17 cellular contexts compared by ENCODE assay signal in the genomic region with DNA sequence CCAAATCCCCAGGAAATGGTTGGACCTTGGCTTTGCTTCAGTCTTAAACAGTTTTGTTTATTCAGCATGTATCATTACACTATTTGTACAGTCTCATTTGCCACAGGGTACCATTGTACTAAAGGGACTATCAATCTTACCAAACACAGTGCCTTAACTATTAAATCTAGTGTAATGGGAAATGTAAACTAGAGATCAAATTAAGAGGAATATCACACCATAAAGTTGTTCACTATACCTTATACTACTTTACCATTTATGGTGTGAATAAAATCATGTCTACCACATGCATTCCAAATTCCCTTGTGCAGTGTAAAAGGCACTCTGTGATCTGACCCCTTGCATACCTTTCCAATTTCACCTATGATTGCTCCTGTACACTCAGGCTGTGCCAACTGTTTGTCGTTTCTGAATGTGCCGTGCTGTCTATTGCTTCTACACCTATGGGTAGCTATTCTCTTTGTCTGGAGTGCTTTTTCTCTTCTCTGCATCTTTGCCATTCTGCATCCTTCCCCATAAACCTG.
A peak's percentile ranks its signal among the peaks of the same experiment; 100 is the strongest.
DNase-seq lines count a peak whose midpoint lies in the region; ATAC-seq and TF ChIP-seq lines count a peak whose summit lies in the region.
"Had no signal": no experiment of that assay in that cellular context is flagged by ENCODE, and none has a peak within 500 bp of the region (broad histone marks: within the 10 kb centered on the region; RNA-seq: fewer than 3 reads in every experiment).

No MANE protein-coding gene starts in this region.

- ATAC-seq in mucosa of descending colon = peak; percentile 90

- H3K27ac ChIP-seq in esophagus muscularis mucosa (replicated peaks in 1 of 4) = no peak overlapping the region
- H3K27ac ChIP-seq: skin epidermis had no signal

- H3K36me3 ChIP-seq in mucosa of descending colon (ENCODE audit: low read depth) = no peaks in the 10 kb centered on the region
- H3K36me3 ChIP-seq in esophagus muscularis mucosa = no peaks in the 10 kb centered on the region

- intact Hi-C loops in mucosa of descending colon (cut with DNase I, micrococcal nuclease) (no loop called here), esophagus muscularis mucosa (cut with DNase I) (no loop called here)

- no peak for TF ChIP-seq POLR2A in esophagus muscularis mucosa (IDR thresholded peaks at IDR 0.05; ENCODE audit: low read depth)

- WGBS in esophagus muscularis mucosa = 87% methylated on average over 2 of the region's 2 CpGs

- no peaks in the 10 kb centered on the region for H3K27me3 ChIP-seq in esophagus muscularis mucosa

- no peak for TF ChIP-seq EP300 in esophagus muscularis mucosa (IDR thresholded peaks at IDR 0.05)

- H3K9me3 ChIP-seq in mucosa of descending colon = no peaks in the 10 kb centered on the region
- no peaks in the 10 kb centered on the region for H3K9me3 ChIP-seq in esophagus muscularis mucosa

- TF ChIP-seq CTCF in mucosa of descending colon (IDR thresholded peaks at IDR 0.05) (no peak), esophagus muscularis mucosa (IDR thresholded peaks at IDR 0.05) (no peak)

- no peak overlapping the region for H3K4me3 ChIP-seq in mucosa of descending colon
- no peak overlapping the region for H3K4me3 ChIP-seq in esophagus muscularis mucosa
- H3K4me3 ChIP-seq: skin epidermis had no signal

- peak; percentile 38 for DNase-seq in NCI-H1092 (lab: John Stamatoyannopoulos, UW)
- peak; percentile 90 for DNase-seq in NCI-H2029 treated with DMSO at 0.1 percent for 48 hours (lab: John Stamatoyannopoulos, UW)
- peak; percentile 30 for DNase-seq in SK-MEL-5 (ENCODE audit: low read depth, low spot score)
- no peak for DNase-seq in mucosa of descending colon
- no peak for DNase-seq in hepatic stellate cell (ENCODE audit: low spot score)
- DNase-seq in activated CD8-positive, alpha-beta memory T cell treated with anti-CD3 and anti-CD28 coated beads, Interleukin-2, amount 50 U/mL, for 48 hours = no peak
- DNase-seq in esophagus muscularis mucosa (ENCODE audit: extremely low spot score) = no peak
- DNase-seq: activated CD4-positive, alpha-beta T cell treated with anti-CD3 and anti-CD28 coated beads, Interleukin-2, amount 10 ng/mL, durations not matched to agents 7 days and 5 days; CD4-positive, alpha-beta memory T cell; DND-41; effector memory CD4-positive, alpha-beta T cell; H7; KG1; left cardiac atrium; posterior cingulate gyrus; stimulated activated naive CD4-positive, alpha-beta T cell had no signal

- H3K4me1 ChIP-seq in mucosa of descending colon (ENCODE audit: low read depth) (no peaks in the 10 kb centered on the region), esophagus muscularis mucosa (peaks cover 0 to 8% (median 7%) of the 10 kb centered on the region in 4 donors)

- in situ Hi-C loops in SK-MEL-5 (cut with HindIII; ENCODE audit: low pct_unique_long_range_greater_than_20kb, low sequenced_read_pairs) = no loop called here

Comparison
In these comparisons a context has a peak if more than half of its experiments do, and no peak if none do; other contexts are left out.
1. DNase-seq: peak in NCI-H1092 (single experiment), NCI-H2029 treated with DMSO at 0.1 percent for 48 hours (single experiment) and SK-MEL-5 (single experiment); none in mucosa of descending colon (0 of 3), hepatic stellate cell (single experiment), activated CD8-positive, alpha-beta memory T cell treated with anti-CD3 and anti-CD28 coated beads, Interleukin-2, amount 50 U/mL, for 48 hours (single experiment) and esophagus muscularis mucosa (single experiment).